24 cellular contexts compared by ENCODE assay signal in genomic region chr1:229892515-229893117, GRCh38.
"Had no signal": no experiment of that assay in that cellular context is flagged by ENCODE, and none has a peak within 500 bp of the region (broad histone marks: within the 10 kb centered on the region; RNA-seq: fewer than 3 reads in every experiment).

No MANE protein-coding gene starts in this region.

- H3K4me3 ChIP-seq: ascending aorta, body of pancreas had no signal

- FAIRE-seq: bronchial epithelial cell had no signal

- H3K4me3 Mint-ChIP-seq: activated CD4-positive, alpha-beta memory T cell treated with anti-CD3 and anti-CD28 coated beads for 36 hours; activated naive CD8-positive, alpha-beta T cell treated with anti-CD3 and anti-CD28 coated beads, Interleukin-2, amount 50 U/mL, for 24 hours; activated T-cell treated with anti-CD3 and anti-CD28 coated beads, Interleukin-2, amount 50 U/mL, for 4 hours had no signal

- H3K27ac Mint-ChIP-seq: activated CD4-positive, alpha-beta memory T cell treated with anti-CD3 and anti-CD28 coated beads for 36 hours; activated naive CD4-positive, alpha-beta T cell treated with anti-CD3 and anti-CD28 coated beads, Interleukin-2, amount 50 U/mL, for 72 hours; activated naive CD8-positive, alpha-beta T cell treated with anti-CD3 and anti-CD28 coated beads, Interleukin-2, amount 50 U/mL, for 24 hours had no signal

- H3K27me3 ChIP-seq: ascending aorta, body of pancreas had no signal

- H3K36me3 ChIP-seq: ascending aorta, WERI-Rb-1 had no signal

- H3K4me1 ChIP-seq: ascending aorta had no signal

- H3K27ac ChIP-seq: ascending aorta, body of pancreas, KMS-11, WERI-Rb-1 had no signal

- H3K36me3 Mint-ChIP-seq: activated CD4-positive, alpha-beta memory T cell treated with anti-CD3 and anti-CD28 coated beads for 36 hours; activated naive CD4-positive, alpha-beta T cell treated with anti-CD3 and anti-CD28 coated beads, Interleukin-2, amount 50 U/mL, for 72 hours had no signal

- DNase-seq: activated CD4-positive, alpha-beta memory T cell treated with anti-CD3 and anti-CD28 coated beads for 36 hours; activated CD4-positive, alpha-beta T cell treated with anti-CD3 and anti-CD28 coated beads for 4 hours; activated CD8-positive, alpha-beta memory T cell treated with anti-CD3 and anti-CD28 coated beads for 24 hours; activated effector memory CD4-positive, alpha-beta T cell treated with anti-CD3 and anti-CD28 coated beads, Interleukin-2, amount 50 U/mL, for 16 hours; activated naive CD4-positive, alpha-beta T cell treated with Interleukin-2 at 50 U/mL for 16 hours; activated naive CD8-positive, alpha-beta T cell treated with anti-CD3 and anti-CD28 coated beads, Interleukin-2, amount 50 U/mL, for 24 hours; activated T-cell treated with anti-CD3 and anti-CD28 coated beads, Interleukin-2, amount 50 U/mL, for 4 hours; amniotic stem cell; body of pancreas; central memory CD4-positive, alpha-beta T cell; MM.1S; NCI-H1105; NCI-H1436; NCI-H187 treated with DMSO at 0.1 percent for 48 hours; NCI-H2081 treated with DMSO at 0.1 percent for 48 hours; NCI-H446; NCI-H524; SHP77 treated with DMSO at 0.1 percent for 48 hours; T-helper 1 cell; WERI-Rb-1 had no signal

- ATAC-seq: activated naive CD4-positive, alpha-beta T cell treated with anti-CD3 and anti-CD28 coated beads, Interleukin-2, amount 50 U/mL, for 72 hours; activated naive CD8-positive, alpha-beta T cell treated with anti-CD3 and anti-CD28 coated beads, Interleukin-2, amount 50 U/mL, for 24 hours; activated T-cell treated with anti-CD3 and anti-CD28 coated beads, Interleukin-2, amount 50 U/mL, for 4 hours; body of pancreas had no signal

- H3K9me3 Mint-ChIP-seq: activated CD4-positive, alpha-beta memory T cell treated with anti-CD3 and anti-CD28 coated beads for 36 hours; activated naive CD4-positive, alpha-beta T cell treated with anti-CD3 and anti-CD28 coated beads, Interleukin-2, amount 50 U/mL, for 72 hours; activated naive CD8-positive, alpha-beta T cell treated with anti-CD3 and anti-CD28 coated beads, Interleukin-2, amount 50 U/mL, for 24 hours; activated T-cell treated with anti-CD3 and anti-CD28 coated beads, Interleukin-2, amount 50 U/mL, for 4 hours had no signal

- H3K9me3 ChIP-seq: ascending aorta, body of pancreas had no signal

- H3K4me1 Mint-ChIP-seq: activated naive CD8-positive, alpha-beta T cell treated with anti-CD3 and anti-CD28 coated beads, Interleukin-2, amount 50 U/mL, for 24 hours had no signal
